1 cellular context compared by ENCODE assay signal in genomic region chr10:46018453-46019169, GRCh38.
TF ChIP-seq lines count a peak whose summit lies in the region.

No MANE protein-coding gene starts in this region.

TF ChIP-seq in endothelial cell of umbilical vein, 7 proteins besides CTCF, POLR2A, EP300 and RAD21:
- TF ChIP-seq JUN (IDR thresholded peaks at IDR 0.05; ENCODE audit: borderline replicate concordance, insufficient read depth, insufficient read length, low read depth) = peak; percentile 56
- peak; percentile 47 for TF ChIP-seq FOS (IDR thresholded peaks at IDR 0.05; ENCODE audit: borderline replicate concordance, insufficient read depth, low read length)
- peak; percentile 59 for TF ChIP-seq POLR2AphosphoS5 (IDR thresholded peaks at IDR 0.05; ENCODE audit: insufficient read depth, low read depth, low read length)
- no peak for TF ChIP-seq MAX (IDR thresholded peaks at IDR 0.05; ENCODE audit: insufficient read depth, insufficient read length)
- no peak for TF ChIP-seq MYC (IDR thresholded peaks at IDR 0.05; ENCODE audit: low read depth, low read length)
- TF ChIP-seq GATA2 (IDR thresholded peaks at IDR 0.05; ENCODE audit: insufficient read depth, insufficient read length, low read depth, low read length) = peak; percentile 71
- no peak for TF ChIP-seq EZH2 (IDR thresholded peaks at IDR 0.05; ENCODE audit: borderline replicate concordance, low read depth, low read length, severe bottlenecking)
